In the genomic region with DNA sequence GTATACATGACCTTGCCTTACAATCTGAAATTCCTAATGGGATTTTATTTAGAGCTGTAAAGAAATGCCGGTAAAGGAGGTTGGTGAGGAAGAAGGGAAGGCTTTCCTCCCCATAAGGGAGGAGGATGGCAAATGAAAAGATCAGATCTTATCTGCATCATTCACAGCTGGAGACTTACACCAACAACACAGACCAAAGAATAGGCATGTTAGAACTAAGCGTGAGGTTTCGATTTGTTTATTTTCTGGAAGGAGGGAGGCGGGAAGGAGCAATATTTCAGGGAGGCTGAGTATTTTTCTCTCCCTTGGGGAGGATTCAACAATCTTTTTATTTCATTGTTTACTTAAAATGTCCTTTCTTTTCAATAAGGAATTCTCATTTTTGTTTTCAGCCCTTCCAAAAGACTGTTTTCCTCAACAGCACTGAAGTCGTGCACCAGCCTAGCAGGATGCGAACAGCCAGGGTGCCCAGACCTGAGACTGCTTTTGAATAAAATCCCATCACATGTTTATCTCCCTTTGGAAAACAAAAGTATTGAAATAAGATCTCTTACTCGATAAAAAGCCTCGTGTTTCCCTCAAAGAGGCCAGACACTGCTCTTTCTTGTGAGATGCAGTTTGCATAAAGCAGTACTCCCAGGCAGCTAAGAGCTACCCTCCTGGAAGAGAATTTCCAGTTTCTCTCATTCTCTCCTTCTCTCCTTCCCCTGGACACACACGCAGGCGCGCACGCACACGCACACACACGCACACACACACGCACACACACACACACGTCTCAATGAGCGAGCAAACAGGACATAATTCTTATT, we compare ENCODE assay signal across 9 cellular contexts.
DNase-seq lines count a peak whose midpoint lies in the region; ATAC-seq and TF ChIP-seq lines count a peak whose summit lies in the region.
"Had no signal": no experiment of that assay in that cellular context is flagged by ENCODE, and none has a peak within 500 bp of the region (broad histone marks: within the 10 kb centered on the region; RNA-seq: fewer than 3 reads in every experiment).

No MANE protein-coding gene starts in this region.

- CTCF ChIA-PET in activated CD8-positive, alpha-beta memory T cell treated with anti-CD3 and anti-CD28 coated beads, Interleukin-2, amount 10 ng/mL, durations not matched to agents 7 days and 5 days (lab: Charles Lee): no interaction called here
- CTCF ChIA-PET in activated CD4-positive, alpha-beta memory T cell treated with anti-CD3 and anti-CD28 coated beads, Interleukin-2, amount 10 ng/mL, durations not matched to agents 7 days and 5 days (lab: Charles Lee): no interaction called here

- H3K27me3 Mint-ChIP-seq in activated CD8-positive, alpha-beta memory T cell treated with anti-CD3 and anti-CD28 coated beads, Interleukin-2, amount 10 ng/mL, durations not matched to agents 7 days and 5 days: no peaks in the 10 kb centered on the region
- H3K27me3 Mint-ChIP-seq in activated CD4-positive, alpha-beta memory T cell treated with anti-CD3 and anti-CD28 coated beads, Interleukin-2, amount 10 ng/mL, durations not matched to agents 7 days and 5 days: no peaks in the 10 kb centered on the region

- WGBS in esophagus squamous epithelium, 2 donors: 16 to 34% methylated on average over 17 of the region's 17 CpGs
- 10% methylated on average over 17 of the region's 17 CpGs for WGBS in prostate gland

- H3K4me3 ChIP-seq in esophagus squamous epithelium: peak overlapping the region in 3 of 4 donors; percentile 5 to 38 (median 13)
- peak overlapping the region; percentile 8 to 26 for H3K4me3 ChIP-seq in prostate gland

- H3K27ac ChIP-seq in esophagus squamous epithelium (peak overlapping the region; percentile 31 to 74 (median 60)), prostate gland (peak overlapping the region; percentile 60 to 79)

- no peak for TF ChIP-seq POLR2A in esophagus squamous epithelium (IDR thresholded peaks at IDR 0.05)
- no peak for TF ChIP-seq POLR2A in prostate gland (IDR thresholded peaks at IDR 0.05)

- peaks cover 6% of the 10 kb centered on the region for H3K36me3 Mint-ChIP-seq in activated CD8-positive, alpha-beta memory T cell treated with anti-CD3 and anti-CD28 coated beads, Interleukin-2, amount 10 ng/mL, durations not matched to agents 7 days and 5 days
- H3K36me3 Mint-ChIP-seq in activated CD4-positive, alpha-beta memory T cell treated with anti-CD3 and anti-CD28 coated beads, Interleukin-2, amount 10 ng/mL, durations not matched to agents 7 days and 5 days (ENCODE audit: low read depth): no peaks in the 10 kb centered on the region

- H3K4me1 Mint-ChIP-seq in activated CD8-positive, alpha-beta memory T cell treated with anti-CD3 and anti-CD28 coated beads, Interleukin-2, amount 10 ng/mL, durations not matched to agents 7 days and 5 days: peaks cover 42% of the 10 kb centered on the region
- H3K4me1 Mint-ChIP-seq in activated CD4-positive, alpha-beta memory T cell treated with anti-CD3 and anti-CD28 coated beads, Interleukin-2, amount 10 ng/mL, durations not matched to agents 7 days and 5 days: peaks cover 26% of the 10 kb centered on the region
- H3K4me1 Mint-ChIP-seq: central memory CD8-positive, alpha-beta T cell had no signal

- H3K9me3 ChIP-seq in esophagus squamous epithelium (no peaks in the 10 kb centered on the region), prostate gland (no peaks in the 10 kb centered on the region)

- intact Hi-C loops in esophagus squamous epithelium (cut with DNase I): no loop called here
- intact Hi-C loops in prostate gland (cut with DNase I): loop anchor here (5.0 kb wide), 1 partner anchor 251 kb away; the partner anchor contains the start of gene MAML3

- H3K4me3 Mint-ChIP-seq in activated CD8-positive, alpha-beta memory T cell treated with anti-CD3 and anti-CD28 coated beads, Interleukin-2, amount 10 ng/mL, durations not matched to agents 7 days and 5 days: no peak overlapping the region
- H3K4me3 Mint-ChIP-seq in activated CD4-positive, alpha-beta memory T cell treated with anti-CD3 and anti-CD28 coated beads, Interleukin-2, amount 10 ng/mL, durations not matched to agents 7 days and 5 days: no peak overlapping the region
- H3K4me3 Mint-ChIP-seq: central memory CD8-positive, alpha-beta T cell had no signal

- H3K4me1 ChIP-seq in esophagus squamous epithelium: peaks cover 6 to 32% (median 13%) of the 10 kb centered on the region in 3 donors
- H3K4me1 ChIP-seq in prostate gland (replicated peaks): no peaks in the 10 kb centered on the region

- no peak overlapping the region for H3K27ac Mint-ChIP-seq in activated CD8-positive, alpha-beta memory T cell treated with anti-CD3 and anti-CD28 coated beads, Interleukin-2, amount 10 ng/mL, durations not matched to agents 7 days and 5 days
- no peak overlapping the region for H3K27ac Mint-ChIP-seq in activated CD4-positive, alpha-beta memory T cell treated with anti-CD3 and anti-CD28 coated beads, Interleukin-2, amount 10 ng/mL, durations not matched to agents 7 days and 5 days

- DNase-seq in COR-L47 (lab: John Stamatoyannopoulos, UW) (peak; percentile 25), NCI-H460 (ENCODE audit: extremely low read depth, low read depth) (peak; percentile 18), esophagus squamous epithelium (lab: John Stamatoyannopoulos, UW) (no peak), prostate gland (ENCODE audit: low spot score) (peak; percentile 23)
- no peak for DNase-seq in activated CD8-positive, alpha-beta memory T cell treated with anti-CD3 and anti-CD28 coated beads, Interleukin-2, amount 10 ng/mL, durations not matched to agents 7 days and 5 days
- DNase-seq in activated CD4-positive, alpha-beta memory T cell treated with anti-CD3 and anti-CD28 coated beads, Interleukin-2, amount 10 ng/mL, durations not matched to agents 7 days and 5 days: no peak

- H3K27me3 ChIP-seq in esophagus squamous epithelium (no peaks in the 10 kb centered on the region), prostate gland (replicated peaks; ENCODE audit: insufficient read depth) (no peaks in the 10 kb centered on the region)

- TF ChIP-seq CTCF in esophagus squamous epithelium (IDR thresholded peaks at IDR 0.05) (no peak), prostate gland (IDR thresholded peaks at IDR 0.05) (no peak)

- H3K9me3 Mint-ChIP-seq in activated CD8-positive, alpha-beta memory T cell treated with anti-CD3 and anti-CD28 coated beads, Interleukin-2, amount 10 ng/mL, durations not matched to agents 7 days and 5 days (ENCODE audit: low read depth): peaks cover 2% of the 10 kb centered on the region
- no peaks in the 10 kb centered on the region for H3K9me3 Mint-ChIP-seq in activated CD4-positive, alpha-beta memory T cell treated with anti-CD3 and anti-CD28 coated beads, Interleukin-2, amount 10 ng/mL, durations not matched to agents 7 days and 5 days

- POLR2A ChIA-PET in activated CD4-positive, alpha-beta memory T cell treated with anti-CD3 and anti-CD28 coated beads, Interleukin-2, amount 10 ng/mL, durations not matched to agents 7 days and 5 days (lab: Charles Lee): no interaction called here

- no peaks in the 10 kb centered on the region for H3K36me3 ChIP-seq in esophagus squamous epithelium
- no peaks in the 10 kb centered on the region for H3K36me3 ChIP-seq in prostate gland

- ATAC-seq in activated CD8-positive, alpha-beta memory T cell treated with anti-CD3 and anti-CD28 coated beads, Interleukin-2, amount 10 ng/mL, durations not matched to agents 7 days and 5 days: no peak
- ATAC-seq in GM19023 (IDR thresholded peaks at IDR 0.05; ENCODE audit: unreplicated experiment) (no peak), HG03469 (IDR thresholded peaks at IDR 0.05; ENCODE audit: unreplicated experiment) (no peak)

Comparison
In these comparisons a context has a peak if more than half of its experiments do, and no peak if none do; other contexts are left out.
1. DNase-seq: peak in COR-L47 (single experiment), NCI-H460 (single experiment) and prostate gland (single experiment); none in esophagus squamous epithelium (single experiment), activated CD8-positive, alpha-beta memory T cell treated with anti-CD3 and anti-CD28 coated beads, Interleukin-2, amount 10 ng/mL, durations not matched to agents 7 days and 5 days (single experiment) and activated CD4-positive, alpha-beta memory T cell treated with anti-CD3 and anti-CD28 coated beads, Interleukin-2, amount 10 ng/mL, durations not matched to agents 7 days and 5 days (single experiment).